ENCODE assay signal across 17 cellular contexts in the genomic region with DNA sequence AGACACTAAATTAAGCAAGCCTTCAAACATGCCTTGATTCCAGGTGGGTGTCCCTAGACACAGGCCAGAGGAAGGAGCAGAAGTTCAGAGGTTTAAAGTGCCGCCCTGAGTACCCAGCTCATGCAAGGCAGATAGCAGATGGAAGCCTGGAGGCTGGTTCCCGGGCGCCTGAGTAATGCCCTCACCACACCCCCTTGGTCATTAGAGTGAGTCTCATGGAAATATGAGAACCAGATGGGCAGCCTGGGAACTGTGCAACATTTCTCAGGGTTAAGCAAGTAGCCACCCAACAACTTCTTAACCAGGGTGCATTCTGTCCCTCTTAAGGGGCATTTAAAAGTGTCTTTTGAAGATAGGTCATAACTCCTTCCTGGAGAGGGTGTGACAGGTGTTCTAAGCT. TPM values are rescaled to one million over a fixed set of nuclear protein-coding genes. Genes with fewer than 3 reads are reported as not detected.
DNase-seq lines count a peak whose midpoint lies in the region; ATAC-seq, FAIRE-seq and TF ChIP-seq lines count a peak whose summit lies in the region.
"Had no signal": no experiment of that assay in that cellular context is flagged by ENCODE, and none has a peak within 500 bp of the region (broad histone marks: within the 10 kb centered on the region; RNA-seq: fewer than 3 reads in every experiment).

No MANE protein-coding gene starts in this region.

- H3K4me3 Mint-ChIP-seq in CD14-positive monocyte (no peak overlapping the region), astrocyte (ENCODE audit: unreplicated experiment) (no peak overlapping the region)
- H3K4me3 Mint-ChIP-seq: activated naive CD4-positive, alpha-beta T cell treated with anti-CD3 and anti-CD28 coated beads for 36 hours; brain; stimulated activated memory B cell treated with anti-CD40 and anti-IgM and Interleukin-4, amounts not matched to agents 10 μg/mL and 1 μg/mL and 100 μg/mL, for 72 hours had no signal

- no peaks in the 10 kb centered on the region for H3K9me3 ChIP-seq in astrocyte (ENCODE audit: insufficient read depth, low read depth, low read length)
- H3K9me3 ChIP-seq in mucosa of descending colon: no peaks in the 10 kb centered on the region

- TF ChIP-seq EP300 in Ishikawa (IDR thresholded peaks at IDR 0.05; ENCODE audit: borderline replicate concordance): no peak

- H3K27me3 ChIP-seq in astrocyte (ENCODE audit: insufficient read depth, low read length): peaks cover 3% of the 10 kb centered on the region

- H4K20me1 ChIP-seq in astrocyte (ENCODE audit: insufficient read depth, low read length): no peaks in the 10 kb centered on the region

- H3K9me3 Mint-ChIP-seq in CD14-positive monocyte (peaks cover 0 to 3% (median 0%) of the 10 kb centered on the region in 7 donors), astrocyte (ENCODE audit: unreplicated experiment) (no peaks in the 10 kb centered on the region)
- H3K9me3 Mint-ChIP-seq: activated naive CD4-positive, alpha-beta T cell treated with anti-CD3 and anti-CD28 coated beads for 36 hours; brain; stimulated activated memory B cell treated with anti-CD40 and anti-IgM and Interleukin-4, amounts not matched to agents 10 μg/mL and 1 μg/mL and 100 μg/mL, for 72 hours had no signal

- no peak overlapping the region for H3K27ac ChIP-seq in astrocyte (ENCODE audit: low read depth, low read length)

- no peak for TF ChIP-seq CTCF in CD14-positive monocyte (IDR thresholded peaks at IDR 0.05)
- no peak for TF ChIP-seq CTCF in astrocyte (IDR thresholded peaks at IDR 0.05; ENCODE audit: insufficient read depth, low read depth, low read length)
- TF ChIP-seq CTCF in mucosa of descending colon (IDR thresholded peaks at IDR 0.05): no peak

- peaks cover 0 to 7% of the 10 kb centered on the region in 2 donors for H3K36me3 Mint-ChIP-seq in CD14-positive monocyte
- no peaks in the 10 kb centered on the region for H3K36me3 Mint-ChIP-seq in astrocyte (ENCODE audit: low read depth, unreplicated experiment)
- H3K36me3 Mint-ChIP-seq: brain; stimulated activated memory B cell treated with anti-CD40 and anti-IgM and Interleukin-4, amounts not matched to agents 10 μg/mL and 1 μg/mL and 100 μg/mL, for 72 hours had no signal

- H3K27ac Mint-ChIP-seq in CD14-positive monocyte: peak overlapping the region; percentile 84 to 96 (median 94)
- peak overlapping the region; percentile 30 for H3K27ac Mint-ChIP-seq in astrocyte (ENCODE audit: unreplicated experiment)
- H3K27ac Mint-ChIP-seq: activated naive CD4-positive, alpha-beta T cell treated with anti-CD3 and anti-CD28 coated beads for 36 hours; brain; stimulated activated memory B cell treated with anti-CD40 and anti-IgM and Interleukin-4, amounts not matched to agents 10 μg/mL and 1 μg/mL and 100 μg/mL, for 72 hours had no signal

- intact Hi-C loops in CD14-positive monocyte (cut with micrococcal nuclease): no loop called here
- intact Hi-C loops in mucosa of descending colon (cut with DNase I, micrococcal nuclease): no loop called here

- no peak for FAIRE-seq in astrocyte (lab: Jason Lieb, UNC)

- TF ChIP-seq RAD21 in Ishikawa (IDR thresholded peaks at IDR 0.05; ENCODE audit: low read depth): no peak

- peaks cover 28% of the 10 kb centered on the region for H3K4me1 Mint-ChIP-seq in CD14-positive monocyte
- peaks cover 6% of the 10 kb centered on the region for H3K4me1 Mint-ChIP-seq in astrocyte (ENCODE audit: low read depth, unreplicated experiment)
- H3K4me1 Mint-ChIP-seq: stimulated activated memory B cell treated with anti-CD40 and anti-IgM and Interleukin-4, amounts not matched to agents 10 μg/mL and 1 μg/mL and 100 μg/mL, for 72 hours had no signal

- ATAC-seq in mucosa of descending colon: peak; percentile 76
- no peak for ATAC-seq in HG03095 (IDR thresholded peaks at IDR 0.05; ENCODE audit: unreplicated experiment)
- ATAC-seq in GM18873 (IDR thresholded peaks at IDR 0.05; ENCODE audit: low FRiP score, unreplicated experiment): no peak
- ATAC-seq in GM19455 (IDR thresholded peaks at IDR 0.05; ENCODE audit: unreplicated experiment): no peak
- ATAC-seq: sciatic nerve; stimulated activated memory B cell treated with anti-CD40 and anti-IgM and Interleukin-4, amounts not matched to agents 10 μg/mL and 1 μg/mL and 100 μg/mL, for 72 hours had no signal

- H3K79me2 ChIP-seq in astrocyte (ENCODE audit: insufficient read depth, low read length): no peaks in the 10 kb centered on the region

- H3K27me3 Mint-ChIP-seq in CD14-positive monocyte (ENCODE audit: low read depth in 3 of 3) (peaks cover 0 to 6% (median 2%) of the 10 kb centered on the region in 3 donors), astrocyte (ENCODE audit: low read depth, unreplicated experiment) (peaks cover 7% of the 10 kb centered on the region)
- H3K27me3 Mint-ChIP-seq: stimulated activated memory B cell treated with anti-CD40 and anti-IgM and Interleukin-4, amounts not matched to agents 10 μg/mL and 1 μg/mL and 100 μg/mL, for 72 hours had no signal

- no peaks in the 10 kb centered on the region for H3K36me3 ChIP-seq in astrocyte (ENCODE audit: insufficient read depth, low read length)
- H3K36me3 ChIP-seq in mucosa of descending colon (ENCODE audit: low read depth): no peaks in the 10 kb centered on the region

- no peak overlapping the region for H3K4me3 ChIP-seq in astrocyte (ENCODE audit: insufficient read depth, low read depth, low read length)
- H3K4me3 ChIP-seq in mucosa of descending colon: no peak overlapping the region

- DNase-seq in CD14-positive monocyte (ENCODE audit: low spot score): peak; percentile 66
- DNase-seq in astrocyte (ENCODE audit: low read depth): no peak
- peak in 1 of 3 donors; percentile 53 for DNase-seq in mucosa of descending colon
- DNase-seq in COR-L47 (lab: John Stamatoyannopoulos, UW): no peak
- DNase-seq: activated CD8-positive, alpha-beta memory T cell treated with anti-CD3 and anti-CD28 coated beads, Interleukin-2, amount 50 U/mL, for 48 hours; activated naive CD4-positive, alpha-beta T cell treated with anti-CD3 and anti-CD28 coated beads for 36 hours; MM.1S; NCI-H2227 treated with DMSO at 0.1 percent for 48 hours; T-helper 1 cell had no signal

- H3K9ac ChIP-seq in astrocyte (ENCODE audit: low read length): no peak overlapping the region

- H2AFZ ChIP-seq in astrocyte (ENCODE audit: low read depth, low read length): no peak overlapping the region

- H3K4me1 ChIP-seq in astrocyte (ENCODE audit: insufficient read depth, low read length) (no peaks in the 10 kb centered on the region), mucosa of descending colon (ENCODE audit: low read depth) (peaks cover 26% of the 10 kb centered on the region)

- H3K4me2 ChIP-seq in astrocyte (ENCODE audit: low read length): no peak overlapping the region

TF ChIP-seq in Ishikawa, 13 proteins besides CTCF, POLR2A, EP300 and RAD21:
- TF ChIP-seq, protein P1, sequence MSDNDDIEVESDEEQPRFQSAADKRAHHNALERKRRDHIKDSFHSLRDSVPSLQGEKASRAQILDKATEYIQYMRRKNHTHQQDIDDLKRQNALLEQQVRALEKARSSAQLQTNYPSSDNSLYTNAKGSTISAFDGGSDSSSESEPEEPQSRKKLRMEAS (IDR thresholded peaks at IDR 0.05): no peak
- peak; percentile 62 for TF ChIP-seq CEBPB (IDR thresholded peaks at IDR 0.05)

RNA-seq across cellular contexts. Expression of gene TGFA, which starts 44.1 kb away (rescaled TPM):
- 1 to 10 TPM; 1.7 to 2.5 TPM for polyA plus RNA-seq in CD14-positive monocyte
- total RNA-seq in astrocyte (0.55 and 1.4 TPM in 2 replicates), mucosa of descending colon (10 to 100 TPM; 13.5 to 33.5 (median 24.7) TPM)
- polyA plus RNA-seq: AG04450 had no signal
